Comparison of ENCODE assay signal across 13 cellular contexts in the genomic region with DNA sequence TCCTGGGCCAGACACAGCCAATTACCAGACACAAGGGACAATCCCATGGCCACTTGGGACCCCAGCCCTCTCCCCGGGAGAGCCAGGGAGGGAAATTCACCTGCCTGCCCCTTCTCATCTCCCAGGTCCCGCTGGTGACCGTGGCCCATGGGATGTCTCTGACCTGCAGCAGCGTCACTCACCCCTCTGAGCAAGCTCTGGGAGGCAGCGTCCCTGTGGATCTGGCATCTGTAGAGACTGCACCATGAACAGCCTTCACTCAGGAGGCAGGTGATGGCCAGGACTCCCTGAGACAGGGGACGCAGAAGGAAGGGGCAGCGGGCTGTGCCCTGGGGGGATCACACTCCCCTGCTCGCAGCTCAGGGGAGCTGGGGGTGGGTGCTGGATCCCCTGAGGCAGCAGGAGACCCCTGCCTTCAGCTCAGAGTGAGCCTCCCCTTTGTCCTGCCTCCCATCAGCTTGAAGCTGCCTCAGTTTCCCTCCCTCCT.
DNase-seq lines count a peak whose midpoint lies in the region; ATAC-seq and TF ChIP-seq lines count a peak whose summit lies in the region.
"Had no signal": no experiment of that assay in that cellular context is flagged by ENCODE, and none has a peak within 500 bp of the region (broad histone marks: within the 10 kb centered on the region; RNA-seq: fewer than 3 reads in every experiment).

No MANE protein-coding gene starts in this region.

- no peak overlapping the region for H3K27ac ChIP-seq in left ventricle myocardium inferior (replicated peaks)
- peak overlapping the region; percentile 59; the same call in 1 of the 2 replicates for H3K27ac ChIP-seq in RWPE1
- H3K27ac ChIP-seq in tibial artery, result no peak overlapping the region
- H3K27ac ChIP-seq: SK-N-MC had no signal

- H3K9me3 ChIP-seq in left ventricle myocardium inferior (replicated peaks) (peaks cover 32% of the 10 kb centered on the region), tibial artery (peaks cover 0 to 20% (median 12%) of the 10 kb centered on the region in 3 donors)
- H3K9me3 ChIP-seq: BE2C had no signal

- H3K4me3 ChIP-seq in left ventricle myocardium inferior (no peak overlapping the region), tibial artery (no peak overlapping the region)
- H3K4me3 ChIP-seq: SK-N-MC had no signal

- intact Hi-C loops in Right ventricle myocardium inferior (cut with DNase I), result no loop called here
- intact Hi-C loops in left ventricle myocardium inferior (cut with micrococcal nuclease), result no loop called here
- intact Hi-C loops in tibial artery (cut with DNase I; ENCODE audit: low total_unique reads), result no loop called here

- H3K4me1 ChIP-seq in left ventricle myocardium inferior, result peaks cover 19% of the 10 kb centered on the region
- H3K4me1 ChIP-seq in tibial artery, result peaks cover 0 to 15% (median 7%) of the 10 kb centered on the region in 4 donors
- H3K4me1 ChIP-seq: BE2C had no signal

- peaks cover 55% of the 10 kb centered on the region for H3K27me3 ChIP-seq in left ventricle myocardium inferior (ENCODE audit: low read depth)
- H3K27me3 ChIP-seq in tibial artery, result peaks cover 0 to 33% of the 10 kb centered on the region in 2 donors

- ATAC-seq in Right ventricle myocardium inferior (no peak), GM21390 (IDR thresholded peaks at IDR 0.05; ENCODE audit: unreplicated experiment) (no peak), HG03520 (IDR thresholded peaks at IDR 0.05; ENCODE audit: unreplicated experiment) (no peak)

- H3K36me3 ChIP-seq in left ventricle myocardium inferior (no peaks in the 10 kb centered on the region), tibial artery (no peaks in the 10 kb centered on the region)
- H3K36me3 ChIP-seq: BE2C had no signal

- CTCF ChIA-PET in RWPE1 (lab: Yijun Ruan, JAX), result no interaction called here

- TF ChIP-seq CTCF in left ventricle myocardium inferior (IDR thresholded peaks at IDR 0.05; ENCODE audit: borderline replicate concordance) (no peak), RWPE1 (conservative IDR thresholded peaks at IDR 0.05; ENCODE audit: low read depth) (no peak), tibial artery (IDR thresholded peaks at IDR 0.05) (no peak)

- DNase-seq in Right ventricle myocardium inferior (ENCODE audit: missing footprints) (peak; percentile 53), left ventricle myocardium inferior (no peak), RWPE1 (ENCODE audit: low spot score) (no peak), iPS-NIHi7 (ENCODE audit: extremely low spot score) (peak; percentile 21), tibial artery (peak; percentile 16 to 56), A172 (ENCODE audit: low spot score) (no peak)
- DNase-seq: BE2C, immature natural killer cell, NCI-H2171 treated with DMSO at 0.1 percent for 48 hours, trophoblast cell had no signal

- POLR2A ChIA-PET in RWPE1 (lab: Yijun Ruan, JAX; ENCODE audit: low non-redundant PET), result no interaction called here

Comparison
In these comparisons a context has a peak if more than half of its experiments do, and no peak if none do; other contexts are left out.
1. DNase-seq: peak in Right ventricle myocardium inferior (single experiment), iPS-NIHi7 (single experiment) and tibial artery (2 of 2); none in left ventricle myocardium inferior (single experiment), RWPE1 (single experiment) and A172 (single experiment).